27 cellular contexts compared by ENCODE assay signal in genomic region chr11:1323779-1324178, GRCh38. TPM values are rescaled to one million over a fixed set of nuclear protein-coding genes. Genes with fewer than 3 reads are reported as not detected.
DNase-seq lines count a peak whose midpoint lies in the region; ATAC-seq and TF ChIP-seq lines count a peak whose summit lies in the region.
"Had no signal": no experiment of that assay in that cellular context is flagged by ENCODE, and none has a peak within 500 bp of the region (broad histone marks: within the 10 kb centered on the region; RNA-seq: fewer than 3 reads in every experiment).

No MANE protein-coding gene starts in this region.

- H3K4me2 ChIP-seq in hepatocyte, result no peak overlapping the region
- H3K4me2 ChIP-seq: GM23338 had no signal

- H3K4me1 Mint-ChIP-seq in activated CD8-positive, alpha-beta T cell treated with anti-CD3 and anti-CD28 coated beads, Interleukin-2, amount 10 ng/mL, durations not matched to agents 7 days and 5 days (ENCODE audit: low read depth), result peaks cover 9% of the 10 kb centered on the region
- peaks cover 10% of the 10 kb centered on the region for H3K4me1 Mint-ChIP-seq in activated CD8-positive, alpha-beta T cell treated with anti-CD3 and anti-CD28 coated beads for 36 hours (ENCODE audit: low read depth)
- H3K4me1 Mint-ChIP-seq: central memory CD8-positive, alpha-beta T cell; GM23338 had no signal

- no peaks in the 10 kb centered on the region for H3K9me3 ChIP-seq in hepatocyte (ENCODE audit: low read depth)
- H3K9me3 ChIP-seq: Peyer's patch, prostate gland, SJSA1 had no signal

- no peak for TF ChIP-seq CTCF in activated CD8-positive, alpha-beta T cell treated with anti-CD3 and anti-CD28 coated beads for 36 hours (IDR thresholded peaks at IDR 0.05)
- TF ChIP-seq CTCF in hepatocyte (IDR thresholded peaks at IDR 0.05; ENCODE audit: poor library complexity), result no peak

- H3K27me3 ChIP-seq in hepatocyte, result no peaks in the 10 kb centered on the region
- H3K27me3 ChIP-seq: Peyer's patch, SJSA1, upper lobe of left lung had no signal

- DNase-seq in activated CD8-positive, alpha-beta T cell treated with anti-CD3 and anti-CD28 coated beads, Interleukin-2, amount 10 ng/mL, durations not matched to agents 7 days and 5 days, result peak; percentile 8
- no peak for DNase-seq in activated CD8-positive, alpha-beta T cell treated with anti-CD3 and anti-CD28 coated beads for 36 hours
- DNase-seq in NCI-H146 (lab: John Stamatoyannopoulos, UW), result peak; percentile 39
- DNase-seq in SKM-1 (lab: John Stamatoyannopoulos, UW; ENCODE audit: unreplicated experiment), result peak; percentile 90
- peak; percentile 5 for DNase-seq in sciatic nerve (ENCODE audit: low spot score)
- no peak for DNase-seq in LoVo (ENCODE audit: low spot score)
- DNase-seq in globus pallidus (ENCODE audit: low spot score), result no peak
- no peak for DNase-seq in hepatocyte (ENCODE audit: low spot score)
- DNase-seq: 8988T; activated CD4-positive, alpha-beta T cell treated with anti-CD3 and anti-CD28 coated beads for 36 hours; activated effector memory CD4-positive, alpha-beta T cell treated with Interleukin-2 at 50 U/mL for 16 hours; activated naive CD8-positive, alpha-beta T cell treated with anti-CD3 and anti-CD28 coated beads, Interleukin-2, amount 10 ng/mL, durations not matched to agents 7 days and 5 days; DMS53; GDM1; HFFc6; NCI-H1048; NCI-H2081 treated with DMSO at 0.1 percent for 48 hours; NCI-H345; NCI-H82; stimulated activated CD8-positive, alpha-beta memory T cell treated with anti-CD3 and anti-CD28 coated beads, Interleukin-4, amount 100 ng/mL, for 48 hours; T-helper 2 cell; upper lobe of left lung had no signal

- H3K9me3 Mint-ChIP-seq in activated CD8-positive, alpha-beta T cell treated with anti-CD3 and anti-CD28 coated beads, Interleukin-2, amount 10 ng/mL, durations not matched to agents 7 days and 5 days (ENCODE audit: insufficient read depth), result peaks cover 18% of the 10 kb centered on the region
- peaks cover 14% of the 10 kb centered on the region for H3K9me3 Mint-ChIP-seq in activated CD8-positive, alpha-beta T cell treated with anti-CD3 and anti-CD28 coated beads for 36 hours
- H3K9me3 Mint-ChIP-seq: central memory CD8-positive, alpha-beta T cell had no signal

- H3K4me3 ChIP-seq in hepatocyte, result no peak overlapping the region
- H3K4me3 ChIP-seq: GM23338, Peyer's patch, prostate gland, SJSA1, upper lobe of left lung had no signal

- no peak overlapping the region for H3K27ac ChIP-seq in hepatocyte
- H3K27ac ChIP-seq: Peyer's patch, prostate gland, SJSA1, upper lobe of left lung had no signal

- H2AFZ ChIP-seq in hepatocyte, result no peak overlapping the region
- H2AFZ ChIP-seq: GM23338 had no signal

- H3K36me3 Mint-ChIP-seq in activated CD8-positive, alpha-beta T cell treated with anti-CD3 and anti-CD28 coated beads, Interleukin-2, amount 10 ng/mL, durations not matched to agents 7 days and 5 days (ENCODE audit: low read depth), result peaks cover 5% of the 10 kb centered on the region
- H3K36me3 Mint-ChIP-seq in activated CD8-positive, alpha-beta T cell treated with anti-CD3 and anti-CD28 coated beads for 36 hours (ENCODE audit: low read depth), result no peaks in the 10 kb centered on the region

- no peaks in the 10 kb centered on the region for H3K4me1 ChIP-seq in hepatocyte (ENCODE audit: insufficient read depth)
- H3K4me1 ChIP-seq: prostate gland, upper lobe of left lung had no signal

- CTCF ChIA-PET in activated CD8-positive, alpha-beta T cell treated with anti-CD3 and anti-CD28 coated beads, Interleukin-2, amount 10 ng/mL, durations not matched to agents 7 days and 5 days (lab: Charles Lee), result interaction anchor here (0.9 kb wide), 1 partner anchor 12 kb away, joined by 3 read pairs; no protein-coding TSS in a partner anchor
- CTCF ChIA-PET in activated CD8-positive, alpha-beta T cell treated with anti-CD3 and anti-CD28 coated beads for 36 hours (lab: Charles Lee), result no interaction called here

- no peak overlapping the region for H3K27ac Mint-ChIP-seq in activated CD8-positive, alpha-beta T cell treated with anti-CD3 and anti-CD28 coated beads, Interleukin-2, amount 10 ng/mL, durations not matched to agents 7 days and 5 days
- H3K27ac Mint-ChIP-seq in activated CD8-positive, alpha-beta T cell treated with anti-CD3 and anti-CD28 coated beads for 36 hours, result no peak overlapping the region
- H3K27ac Mint-ChIP-seq: activated CD4-positive, alpha-beta T cell treated with anti-CD3 and anti-CD28 coated beads for 36 hours; activated naive CD8-positive, alpha-beta T cell treated with anti-CD3 and anti-CD28 coated beads, Interleukin-2, amount 10 ng/mL, durations not matched to agents 7 days and 5 days; GM23338; HFFc6 had no signal

- H3K27me3 Mint-ChIP-seq in activated CD8-positive, alpha-beta T cell treated with anti-CD3 and anti-CD28 coated beads, Interleukin-2, amount 10 ng/mL, durations not matched to agents 7 days and 5 days (ENCODE audit: low read depth), result peaks cover 28% of the 10 kb centered on the region
- peaks cover 15% of the 10 kb centered on the region for H3K27me3 Mint-ChIP-seq in activated CD8-positive, alpha-beta T cell treated with anti-CD3 and anti-CD28 coated beads for 36 hours

- no peaks in the 10 kb centered on the region for H4K20me1 ChIP-seq in hepatocyte (ENCODE audit: insufficient read depth, poor library complexity, severe bottlenecking)

- POLR2A ChIA-PET in activated CD8-positive, alpha-beta T cell treated with anti-CD3 and anti-CD28 coated beads, Interleukin-2, amount 10 ng/mL, durations not matched to agents 7 days and 5 days (lab: Charles Lee), result no interaction called here
- POLR2A ChIA-PET in activated CD8-positive, alpha-beta T cell treated with anti-CD3 and anti-CD28 coated beads for 36 hours (lab: Charles Lee), result interaction anchor here (1.9 kb wide), 1 partner anchor 13 kb away, joined by 11 read pairs; no protein-coding TSS in a partner anchor

- no peak for ATAC-seq in activated CD8-positive, alpha-beta T cell treated with anti-CD3 and anti-CD28 coated beads, Interleukin-2, amount 10 ng/mL, durations not matched to agents 7 days and 5 days
- ATAC-seq in activated CD8-positive, alpha-beta T cell treated with anti-CD3 and anti-CD28 coated beads for 36 hours, result no peak
- no peak for ATAC-seq in sciatic nerve
- ATAC-seq: GM23338 had no signal

- H3K36me3 ChIP-seq in hepatocyte (replicated peaks; ENCODE audit: insufficient read depth, low read depth), result no peaks in the 10 kb centered on the region
- H3K36me3 ChIP-seq: Peyer's patch, prostate gland, SJSA1, upper lobe of left lung had no signal

- intact Hi-C loops in activated CD8-positive, alpha-beta T cell treated with anti-CD3 and anti-CD28 coated beads for 36 hours (cut with micrococcal nuclease), result no loop called here
- intact Hi-C loops in sciatic nerve (cut with DNase I), result no loop called here

- H3K9me2 ChIP-seq in hepatocyte (replicated peaks; ENCODE audit: insufficient read depth), result no peaks in the 10 kb centered on the region

- H3K4me3 Mint-ChIP-seq in activated CD8-positive, alpha-beta T cell treated with anti-CD3 and anti-CD28 coated beads, Interleukin-2, amount 10 ng/mL, durations not matched to agents 7 days and 5 days, result no peak overlapping the region
- no peak overlapping the region for H3K4me3 Mint-ChIP-seq in activated CD8-positive, alpha-beta T cell treated with anti-CD3 and anti-CD28 coated beads for 36 hours
- H3K4me3 Mint-ChIP-seq: activated CD4-positive, alpha-beta T cell treated with anti-CD3 and anti-CD28 coated beads for 36 hours; activated naive CD8-positive, alpha-beta T cell treated with anti-CD3 and anti-CD28 coated beads, Interleukin-2, amount 10 ng/mL, durations not matched to agents 7 days and 5 days; central memory CD8-positive, alpha-beta T cell; GM23338; HFFc6 had no signal

- 83% methylated on average over 3 of the region's 3 CpGs for WGBS in hepatocyte (ENCODE audit: low lambda C conversion rate, missing lambda C conversion rate)

- no peaks in the 10 kb centered on the region for H3K79me2 ChIP-seq in hepatocyte

RNA-seq across cellular contexts. Expression of gene TOLLIP, which starts 14.3 kb away (rescaled TPM):
- 10 to 100 TPM; 27.1 to 34.3 TPM for total RNA-seq in activated CD8-positive, alpha-beta T cell treated with anti-CD3 and anti-CD28 coated beads, Interleukin-2, amount 10 ng/mL, durations not matched to agents 7 days and 5 days
- total RNA-seq in activated CD8-positive, alpha-beta T cell treated with anti-CD3 and anti-CD28 coated beads for 36 hours, result 10 to 100 TPM; 32.4 to 33.1 TPM
- 60.5 TPM for total RNA-seq in sciatic nerve
- total RNA-seq in hepatocyte, result 33.3 and 40.9 TPM in 2 replicates
- 80.9 and 84.0 TPM in 2 replicates for polyA plus RNA-seq in hepatocyte

Comparison
In these comparisons a context has a peak if more than half of its experiments do, and no peak if none do; other contexts are left out.
1. DNase-seq: peak in activated CD8-positive, alpha-beta T cell treated with anti-CD3 and anti-CD28 coated beads, Interleukin-2, amount 10 ng/mL, durations not matched to agents 7 days and 5 days (single experiment), NCI-H146 (single experiment), SKM-1 (single experiment) and sciatic nerve (single experiment); none in activated CD8-positive, alpha-beta T cell treated with anti-CD3 and anti-CD28 coated beads for 36 hours (single experiment), LoVo (single experiment), globus pallidus (single experiment) and hepatocyte (single experiment).